In genomic region chr12:131211279-131211938, GRCh38 we compare ENCODE assay signal across 8 cellular contexts.
"Had no signal": no experiment of that assay in that cellular context is flagged by ENCODE, and none has a peak within 500 bp of the region (broad histone marks: within the 10 kb centered on the region; RNA-seq: fewer than 3 reads in every experiment).

No MANE protein-coding gene starts in this region.

- H3K27ac ChIP-seq: cardiac muscle cell, left ventricle myocardium inferior, ovary, transverse colon, VCaP had no signal

- H3K27me3 ChIP-seq: cardiac muscle cell, ovary, transverse colon had no signal

- H3K4me3 Mint-ChIP-seq: nephron progenitor cell had no signal

- H3K4me3 ChIP-seq: cardiac muscle cell, left ventricle myocardium inferior, ovary, transverse colon had no signal

- H3K36me3 ChIP-seq: cardiac muscle cell, left ventricle myocardium inferior, ovary, transverse colon had no signal

- DNase-seq: foreskin melanocyte, left ventricle myocardium inferior, mesenchymal stem cell, nephron progenitor cell, ovary, transverse colon had no signal

- H3K27ac Mint-ChIP-seq: nephron progenitor cell had no signal

- H3K9me3 ChIP-seq: ovary, transverse colon had no signal

- H3K4me1 ChIP-seq: left ventricle myocardium inferior, transverse colon had no signal
